In genomic region chr20:6641012-6641411, GRCh38 we compare ENCODE assay signal across 30 cellular contexts.
"Had no signal": no experiment of that assay in that cellular context is flagged by ENCODE, and none has a peak within 500 bp of the region (broad histone marks: within the 10 kb centered on the region; RNA-seq: fewer than 3 reads in every experiment).

No MANE protein-coding gene starts in this region.

- H3K9me3 ChIP-seq: lower lobe of right lung, pancreas, prostate gland, stomach, thyroid gland, upper lobe of left lung, vagina had no signal

- H3K36me3 Mint-ChIP-seq: stimulated activated naive B cell treated with anti-CD40 and anti-IgM and Interleukin-4, amounts not matched to agents 10 μg/mL and 1 μg/mL and 100 μg/mL, for 72 hours had no signal

- H3K4me3 ChIP-seq: lower lobe of right lung, pancreas, prostate gland, smooth muscle cell, stomach, thyroid gland, upper lobe of left lung, vagina had no signal

- H3K4me3 Mint-ChIP-seq: activated CD4-positive, alpha-beta memory T cell treated with anti-CD3 and anti-CD28 coated beads, Interleukin-2, amount 10 ng/mL, durations not matched to agents 7 days and 5 days; activated CD4-positive, alpha-beta T cell treated with anti-CD3 and anti-CD28 coated beads, Interleukin-2, amount 10 ng/mL, durations not matched to agents 7 days and 5 days; activated T-cell treated with anti-CD3 and anti-CD28 coated beads, Interleukin-2, amount 50 U/mL, for 4 hours; activated T-helper 17 cell treated with anti-CD3 and anti-CD28 coated beads, Interleukin-2, amount 50 U/mL, for 72 hours; immature natural killer cell; stimulated activated naive B cell treated with anti-CD40 and anti-IgM and Interleukin-4, amounts not matched to agents 10 μg/mL and 1 μg/mL and 100 μg/mL, for 72 hours; WTC11 had no signal

- H3K27me3 Mint-ChIP-seq: activated CD4-positive, alpha-beta memory T cell treated with anti-CD3 and anti-CD28 coated beads, Interleukin-2, amount 10 ng/mL, durations not matched to agents 7 days and 5 days; activated CD4-positive, alpha-beta T cell treated with anti-CD3 and anti-CD28 coated beads, Interleukin-2, amount 10 ng/mL, durations not matched to agents 7 days and 5 days; activated T-helper 17 cell treated with anti-CD3 and anti-CD28 coated beads, Interleukin-2, amount 50 U/mL, for 72 hours; stimulated activated naive B cell treated with anti-CD40 and anti-IgM and Interleukin-4, amounts not matched to agents 10 μg/mL and 1 μg/mL and 100 μg/mL, for 72 hours had no signal

- H3K27ac Mint-ChIP-seq: activated CD4-positive, alpha-beta memory T cell treated with anti-CD3 and anti-CD28 coated beads, Interleukin-2, amount 10 ng/mL, durations not matched to agents 7 days and 5 days; activated CD4-positive, alpha-beta T cell treated with anti-CD3 and anti-CD28 coated beads, Interleukin-2, amount 10 ng/mL, durations not matched to agents 7 days and 5 days; activated T-helper 17 cell treated with anti-CD3 and anti-CD28 coated beads, Interleukin-2, amount 50 U/mL, for 72 hours; immature natural killer cell; stimulated activated naive B cell treated with anti-CD40 and anti-IgM and Interleukin-4, amounts not matched to agents 10 μg/mL and 1 μg/mL and 100 μg/mL, for 72 hours; WTC11 had no signal

- H3K27ac ChIP-seq: lower lobe of right lung, pancreas, prostate gland, stomach, thyroid gland, upper lobe of left lung, vagina had no signal

- H3K4me1 Mint-ChIP-seq: activated CD4-positive, alpha-beta memory T cell treated with anti-CD3 and anti-CD28 coated beads, Interleukin-2, amount 10 ng/mL, durations not matched to agents 7 days and 5 days; activated CD4-positive, alpha-beta T cell treated with anti-CD3 and anti-CD28 coated beads, Interleukin-2, amount 10 ng/mL, durations not matched to agents 7 days and 5 days; activated T-helper 17 cell treated with anti-CD3 and anti-CD28 coated beads, Interleukin-2, amount 50 U/mL, for 72 hours had no signal

- ATAC-seq: activated T-cell treated with anti-CD3 and anti-CD28 coated beads, Interleukin-2, amount 50 U/mL, for 4 hours; activated T-helper 17 cell treated with anti-CD3 and anti-CD28 coated beads, Interleukin-2, amount 50 U/mL, for 72 hours; left colon; lower lobe of right lung; stimulated activated naive B cell treated with anti-CD40 and anti-IgM and Interleukin-4, amounts not matched to agents 10 μg/mL and 1 μg/mL and 100 μg/mL, for 72 hours; WTC11 had no signal

- H3K9me3 Mint-ChIP-seq: activated T-cell treated with anti-CD3 and anti-CD28 coated beads, Interleukin-2, amount 50 U/mL, for 4 hours had no signal

- H3K27me3 ChIP-seq: pancreas, stomach, thyroid gland, upper lobe of left lung, vagina had no signal

- DNase-seq: activated CD4-positive, alpha-beta memory T cell treated with anti-CD3 and anti-CD28 coated beads, Interleukin-2, amount 10 ng/mL, durations not matched to agents 7 days and 5 days; activated CD4-positive, alpha-beta T cell treated with anti-CD3 and anti-CD28 coated beads for 1 hour; activated CD4-positive, alpha-beta T cell treated with anti-CD3 and anti-CD28 coated beads, Interleukin-2, amount 10 ng/mL, durations not matched to agents 7 days and 5 days; activated gamma-delta T cell treated with Interleukin-2 at 50 U/mL for 16 hours; activated naive CD4-positive, alpha-beta T cell treated with anti-CD3 and anti-CD28 coated beads, Interleukin-2, amount 50 U/mL, for 16 hours; activated T-cell treated with anti-CD3 and anti-CD28 coated beads, Interleukin-2, amount 50 U/mL, for 4 hours; amniotic stem cell; caudate nucleus; dermis blood vessel endothelial cell; effector CD8-positive, alpha-beta T cell; head of caudate nucleus; hypothalamus; immature natural killer cell; kidney; left colon; lower lobe of right lung; pancreas; retina; stimulated activated CD4-positive, alpha-beta T cell treated with anti-CD3 and anti-CD28 coated beads, Interleukin-1b, Interleukin-23, amount 100 ng/mL, for 48 hours; stimulated activated naive B cell treated with anti-CD40 and anti-IgM and Interleukin-4, amounts not matched to agents 10 μg/mL and 1 μg/mL and 100 μg/mL, for 72 hours; stomach; T-helper 2 cell; thyroid gland; upper lobe of left lung had no signal

- H3K4me1 ChIP-seq: prostate gland, vagina had no signal

- FAIRE-seq: astrocyte, kidney, pancreas had no signal

- H3K4me2 ChIP-seq: smooth muscle cell had no signal

- H3K36me3 ChIP-seq: lower lobe of right lung, pancreas, prostate gland, stomach, thyroid gland, upper lobe of left lung, vagina had no signal
